ENCODE assay signal across 31 cellular contexts in the genomic region with DNA sequence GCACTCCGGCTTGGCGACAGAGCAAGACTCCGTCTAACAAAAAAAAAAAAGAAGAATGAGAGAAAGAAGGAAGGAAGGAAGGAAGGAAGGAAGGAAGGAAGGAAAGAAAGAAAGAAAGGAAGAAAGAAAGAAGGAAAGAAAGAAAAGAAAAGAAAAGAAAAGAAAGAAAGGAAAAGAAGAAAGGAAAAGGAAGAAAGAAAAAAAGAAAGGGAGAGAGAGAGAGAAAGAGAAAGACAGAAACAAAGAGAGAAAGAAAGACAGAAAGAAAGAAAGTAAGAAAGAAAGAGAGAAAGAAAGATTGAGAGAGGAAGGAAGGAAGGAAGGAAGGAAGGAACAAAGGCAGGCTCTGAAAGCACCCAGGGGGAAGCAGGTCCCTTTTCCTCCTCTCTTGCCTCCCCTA.
A peak's percentile ranks its signal among the peaks of the same experiment; 100 is the strongest.
DNase-seq lines count a peak whose midpoint lies in the region; ATAC-seq, FAIRE-seq and TF ChIP-seq lines count a peak whose summit lies in the region.
"Had no signal": no experiment of that assay in that cellular context is flagged by ENCODE, and none has a peak within 500 bp of the region (broad histone marks: within the 10 kb centered on the region; RNA-seq: fewer than 3 reads in every experiment).

No MANE protein-coding gene starts in this region.

- BruUV-seq in K562 (replicated peaks; lab: Mats Ljungman, UMichigan) = no TSS peak

- no peak for ATAC-seq in activated naive CD8-positive, alpha-beta T cell treated with anti-CD3 and anti-CD28 coated beads, Interleukin-2, amount 10 ng/mL, durations not matched to agents 7 days and 5 days (ENCODE audit: low read depth)
- ATAC-seq in activated naive CD8-positive, alpha-beta T cell treated with anti-CD3 and anti-CD28 coated beads, Interleukin-2, amount 50 U/mL, for 24 hours = no peak
- ATAC-seq in K562 (no peak), GM21786 (IDR thresholded peaks at IDR 0.05; ENCODE audit: unreplicated experiment) (no peak)
- ATAC-seq: heart left ventricle, psoas muscle, sciatic nerve had no signal

- H3K9me1 ChIP-seq in K562 (ENCODE audit: control insufficient read depth, insufficient read depth, low read length) = no peaks in the 10 kb centered on the region

- TF ChIP-seq POLR2A in K562 (conservative IDR thresholded peaks at IDR 0.05) = no peak

- in situ Hi-C loops in K562 (cut with MboI) = no loop called here

- H2AFZ ChIP-seq in K562 (ENCODE audit: low read depth, low read length) = no peak overlapping the region

- peaks cover 12% of the 10 kb centered on the region for H3K36me3 Mint-ChIP-seq in activated naive CD8-positive, alpha-beta T cell treated with anti-CD3 and anti-CD28 coated beads, Interleukin-2, amount 10 ng/mL, durations not matched to agents 7 days and 5 days
- no peaks in the 10 kb centered on the region for H3K36me3 Mint-ChIP-seq in activated naive CD8-positive, alpha-beta T cell treated with anti-CD3 and anti-CD28 coated beads, Interleukin-2, amount 50 U/mL, for 24 hours (ENCODE audit: low read depth)

- no peaks in the 10 kb centered on the region for H3K79me2 ChIP-seq in K562 (ENCODE audit: control insufficient read depth, insufficient read depth, low read length)

- H3K36me3 ChIP-seq in HEK293 (ENCODE audit: control insufficient read depth in 2 of 2, insufficient read depth in 1 of 2, low read length in 2 of 2) (no peaks in the 10 kb centered on the region), K562 (ENCODE audit: control insufficient read depth, insufficient read depth, low read length) (no peaks in the 10 kb centered on the region)
- H3K36me3 ChIP-seq: brain microvascular endothelial cell, heart left ventricle, SJCRH30, transverse colon had no signal

- POLR2A ChIA-PET in activated naive CD8-positive, alpha-beta T cell treated with anti-CD3 and anti-CD28 coated beads, Interleukin-2, amount 10 ng/mL, durations not matched to agents 7 days and 5 days (lab: Charles Lee) = interaction anchor here (0.6 kb wide), 1 partner anchor 10 kb away, joined by 3 read pairs; no protein-coding TSS in a partner anchor
- POLR2A ChIA-PET in HEK293 (lab: Yijun Ruan, JAX) (no interaction called here), K562 (lab: Yijun Ruan, JAX) (interaction anchor here (0.6 kb wide), 1 partner anchor 171 kb away, joined by 3 read pairs; no protein-coding TSS in a partner anchor)

- H3K27ac ChIP-seq in HEK293 (ENCODE audit: extremely low read depth, low read depth, low read length) (no peak overlapping the region), K562 (ENCODE audit: extremely low read depth, low read depth, low read length) (no peak overlapping the region)
- H3K27ac ChIP-seq: brain microvascular endothelial cell, psoas muscle, SJCRH30, transverse colon had no signal

- TF ChIP-seq CTCF in HEK293 (tag by site-specific recombination; IDR thresholded peaks at IDR 0.05) (no peak), K562 (IDR thresholded peaks at IDR 0.05 in 2 of 3, conservative IDR thresholded peaks at IDR 0.05 in 1 of 3; ENCODE audit: insufficient read depth in 2 of 3, low read depth in 1 of 3, low read length in 3 of 3) (no peak)

- intact Hi-C loops in K562 (cut with micrococcal nuclease) = no loop called here

- peak overlapping the region; percentile 37 for H3K27ac Mint-ChIP-seq in activated naive CD8-positive, alpha-beta T cell treated with anti-CD3 and anti-CD28 coated beads, Interleukin-2, amount 10 ng/mL, durations not matched to agents 7 days and 5 days
- no peak overlapping the region for H3K27ac Mint-ChIP-seq in activated naive CD8-positive, alpha-beta T cell treated with anti-CD3 and anti-CD28 coated beads, Interleukin-2, amount 50 U/mL, for 24 hours
- H3K27ac Mint-ChIP-seq: activated B cell treated with CpG ODN at 0.5 μM for 24 hours had no signal

- H3K4me1 ChIP-seq in HEK293 (ENCODE audit: control insufficient read depth, insufficient read depth, low read length) (no peaks in the 10 kb centered on the region), K562 (replicated peaks in 1 of 2; ENCODE audit: control insufficient read depth in 2 of 2, insufficient read depth in 2 of 2, low read length in 2 of 2) (no peaks in the 10 kb centered on the region)
- H3K4me1 ChIP-seq: psoas muscle, SJCRH30 had no signal

- H3K27me3 Mint-ChIP-seq in activated naive CD8-positive, alpha-beta T cell treated with anti-CD3 and anti-CD28 coated beads, Interleukin-2, amount 10 ng/mL, durations not matched to agents 7 days and 5 days = no peaks in the 10 kb centered on the region
- H3K27me3 Mint-ChIP-seq in activated naive CD8-positive, alpha-beta T cell treated with anti-CD3 and anti-CD28 coated beads, Interleukin-2, amount 50 U/mL, for 24 hours = no peaks in the 10 kb centered on the region

- H3K9me3 ChIP-seq in HEK293 (ENCODE audit: control insufficient read depth, insufficient read depth, low read depth, low read length) = no peaks in the 10 kb centered on the region
- H3K9me3 ChIP-seq in K562 (replicated peaks; ENCODE audit: control insufficient read depth, insufficient read depth, low read depth, low read length) = no peaks in the 10 kb centered on the region
- H3K9me3 ChIP-seq: heart left ventricle, psoas muscle, SJCRH30, transverse colon had no signal

- no peak for FAIRE-seq in K562 (lab: Jason Lieb, UNC)
- FAIRE-seq: GM18507, H54 had no signal

- H3K9ac ChIP-seq in K562 (ENCODE audit: insufficient read depth in 1 of 2, low read depth in 2 of 2, low read length in 2 of 2) = no peak overlapping the region

- CTCF ChIA-PET in HEK293 (lab: Yijun Ruan, JAX) (interaction anchor here (0.6 kb wide), 1 partner anchor 460 kb away, joined by 4 read pairs; no protein-coding TSS in a partner anchor), K562 (lab: Yijun Ruan, JAX; ENCODE audit: low intra/inter-chr PET ratio) (no interaction called here)

- TF ChIP-seq EP300 in K562 (IDR thresholded peaks at IDR 0.05; ENCODE audit: low read length) = no peak

- no peak for DNase-seq in activated naive CD8-positive, alpha-beta T cell treated with anti-CD3 and anti-CD28 coated beads, Interleukin-2, amount 10 ng/mL, durations not matched to agents 7 days and 5 days
- no peak for DNase-seq in activated naive CD8-positive, alpha-beta T cell treated with anti-CD3 and anti-CD28 coated beads, Interleukin-2, amount 50 U/mL, for 24 hours
- DNase-seq in K562 (ENCODE audit: extremely low read depth in 1 of 4, low spot score in 3 of 4) (no peak), SIG-M5 (lab: John Stamatoyannopoulos, UW) (no peak), NCI-H1930 (lab: John Stamatoyannopoulos, UW) (no peak)
- DNase-seq: activated B cell treated with CpG ODN at 0.5 μM for 24 hours; activated CD4-positive, alpha-beta T cell treated with anti-CD3 and anti-CD28 coated beads, Interleukin-2, amount 50 U/mL, for 48 hours; activated effector memory CD4-positive, alpha-beta T cell treated with anti-CD3 and anti-CD28 coated beads, Interleukin-2, amount 50 U/mL, for 16 hours; activated T-cell treated with anti-CD3 and anti-CD28 coated beads for 4 hours; amygdala; brain microvascular endothelial cell; C1 segment of cervical spinal cord; EL; foreskin melanocyte; heart left ventricle; KBM-7; NCI-H1105; NCI-H187; NCI-H510A treated with DMSO at 0.1 percent for 48 hours; nucleus accumbens; psoas muscle; SJCRH30; stimulated activated CD4-positive, alpha-beta T cell treated with anti-CD3 and anti-CD28 coated beads, Interleukin-12 subunit alpha, Interleukin-12 subunit beta, amount 100 ng/mL, for 4 hours; stimulated activated CD4-positive, alpha-beta T cell treated with anti-CD3 and anti-CD28 coated beads, Interleukin-2, amount 100 ng/mL, for 48 hours; SW 1271; transverse colon had no signal

- no peak overlapping the region for H3K4me3 Mint-ChIP-seq in activated naive CD8-positive, alpha-beta T cell treated with anti-CD3 and anti-CD28 coated beads, Interleukin-2, amount 10 ng/mL, durations not matched to agents 7 days and 5 days
- no peak overlapping the region for H3K4me3 Mint-ChIP-seq in activated naive CD8-positive, alpha-beta T cell treated with anti-CD3 and anti-CD28 coated beads, Interleukin-2, amount 50 U/mL, for 24 hours
- H3K4me3 Mint-ChIP-seq: activated B cell treated with CpG ODN at 0.5 μM for 24 hours had no signal

- 20% methylated on average over 2 of the region's 3 CpGs for WGBS in K562 (ENCODE audit: insufficient coverage, low coverage, missing lambda C conversion rate)

- H4K20me1 ChIP-seq in K562 (replicated peaks; ENCODE audit: control insufficient read depth, insufficient read depth, low read length) = no peaks in the 10 kb centered on the region; the same call in 1 of the 2 replicates

- peaks cover 56% of the 10 kb centered on the region for H3K4me1 Mint-ChIP-seq in activated naive CD8-positive, alpha-beta T cell treated with anti-CD3 and anti-CD28 coated beads, Interleukin-2, amount 10 ng/mL, durations not matched to agents 7 days and 5 days
- peaks cover 69% of the 10 kb centered on the region for H3K4me1 Mint-ChIP-seq in activated naive CD8-positive, alpha-beta T cell treated with anti-CD3 and anti-CD28 coated beads, Interleukin-2, amount 50 U/mL, for 24 hours

- TF ChIP-seq RAD21 in K562 (CRISPR knock-in tag; conservative IDR thresholded peaks at IDR 0.05 in 1 of 2, IDR thresholded peaks at IDR 0.05 in 1 of 2) = no peak

- H3K9me3 Mint-ChIP-seq in activated naive CD8-positive, alpha-beta T cell treated with anti-CD3 and anti-CD28 coated beads, Interleukin-2, amount 10 ng/mL, durations not matched to agents 7 days and 5 days = no peaks in the 10 kb centered on the region
- H3K9me3 Mint-ChIP-seq in activated naive CD8-positive, alpha-beta T cell treated with anti-CD3 and anti-CD28 coated beads, Interleukin-2, amount 50 U/mL, for 24 hours = no peaks in the 10 kb centered on the region
- H3K9me3 Mint-ChIP-seq: activated B cell treated with CpG ODN at 0.5 μM for 24 hours had no signal

- H3K4me2 ChIP-seq in K562 (ENCODE audit: insufficient read depth, low read length) = no peak overlapping the region

- no peak overlapping the region for H3K4me3 ChIP-seq in HEK293 (ENCODE audit: low read depth, low read length)
- H3K4me3 ChIP-seq in K562 = no peak overlapping the region
- H3K4me3 ChIP-seq: heart left ventricle, psoas muscle, SJCRH30, transverse colon had no signal

- H3K27me3 ChIP-seq in K562 (ENCODE audit: control insufficient read depth in 2 of 2, insufficient read depth in 2 of 2, low read length in 2 of 2) = peaks cover 0 to 53% of the 10 kb centered on the region in 2 experiments; a peak in 3 of 5 replicates
- H3K27me3 ChIP-seq: brain microvascular endothelial cell, heart left ventricle, SJCRH30, transverse colon had no signal

TF ChIP-seq in HEK293, 187 proteins besides CTCF, POLR2A, EP300 and RAD21:
- peak; percentile 65 for TF ChIP-seq PRDM1 (tag by site-specific recombination; IDR thresholded peaks at IDR 0.05)
- no peak for TF ChIP-seq ZFP3 (tag by site-specific recombination; IDR thresholded peaks at IDR 0.05; ENCODE audit: low read depth)
- peak; percentile 89 for TF ChIP-seq ZNF366 (tag by site-specific recombination; conservative IDR thresholded peaks at IDR 0.05)

TF ChIP-seq in K562, 482 proteins besides CTCF, POLR2A, EP300 and RAD21 (continues in another document):
- TF ChIP-seq JUN (IDR thresholded peaks at IDR 0.05; ENCODE audit: borderline replicate concordance, low read depth, low read length) = no peak
- TF ChIP-seq JUN (CRISPR knock-in tag; IDR thresholded peaks at IDR 0.05; ENCODE audit: borderline replicate concordance) = no peak
